In the genomic region with DNA sequence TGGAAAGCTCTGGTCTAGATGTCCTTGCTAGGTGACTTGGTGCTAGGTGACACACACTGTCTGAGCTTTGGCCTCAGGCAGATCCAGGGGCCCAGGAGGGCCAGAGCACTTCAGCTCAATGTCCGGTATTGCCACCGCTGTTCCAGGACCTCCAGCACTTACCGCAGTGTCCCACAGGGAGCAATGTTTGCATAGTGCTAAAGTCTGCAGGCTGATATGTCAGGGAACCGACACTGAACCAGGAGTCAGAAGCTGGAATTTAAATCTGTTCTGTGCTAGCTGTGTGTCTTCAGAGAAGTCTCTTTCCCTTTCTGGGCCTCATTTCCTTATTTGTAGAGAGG, we compare ENCODE assay signal across 16 cellular contexts. TPM values are rescaled to one million over a fixed set of nuclear protein-coding genes. Genes with fewer than 3 reads are reported as not detected.
A peak's percentile ranks its signal among the peaks of the same experiment; 100 is the strongest.
DNase-seq lines count a peak whose midpoint lies in the region; ATAC-seq, FAIRE-seq and TF ChIP-seq lines count a peak whose summit lies in the region.
"Had no signal": no experiment of that assay in that cellular context is flagged by ENCODE, and none has a peak within 500 bp of the region (broad histone marks: within the 10 kb centered on the region; RNA-seq: fewer than 3 reads in every experiment).

No MANE protein-coding gene starts in this region.

- H3K9me3 Mint-ChIP-seq in neural progenitor cell (no peaks in the 10 kb centered on the region), glutamatergic neuron (ENCODE audit: unreplicated experiment) (peaks cover 4% of the 10 kb centered on the region)
- H3K9me3 Mint-ChIP-seq: GM23338 had no signal

- TF ChIP-seq RAD21 in A549 (conservative IDR thresholded peaks at IDR 0.05 in 1 of 2, IDR thresholded peaks at IDR 0.05 in 1 of 2) (no peak), HepG2 (CRISPR knock-in tag; IDR thresholded peaks at IDR 0.05) (peak; percentile 72)

- H3K36me3 ChIP-seq in HepG2 (replicated peaks in 1 of 2; ENCODE audit: control insufficient read depth in 1 of 2, insufficient read depth in 2 of 2, low read length in 2 of 2) (peaks cover 27 to 64% of the 10 kb centered on the region in 2 experiments), neural progenitor cell (peaks cover 7% of the 10 kb centered on the region)

- H3K9me3 ChIP-seq in A549 (no peaks in the 10 kb centered on the region), HepG2 (ENCODE audit: low read length) (no peaks in the 10 kb centered on the region), neural progenitor cell (ENCODE audit: low read depth) (no peaks in the 10 kb centered on the region)
- H3K9me3 ChIP-seq: BE2C had no signal

- H3K27me3 ChIP-seq in HepG2 (ENCODE audit: control insufficient read depth in 1 of 2, insufficient read depth in 2 of 2, low read length in 2 of 2) (no peaks in the 10 kb centered on the region), neural progenitor cell (no peaks in the 10 kb centered on the region)
- H3K27me3 ChIP-seq: BE2C had no signal

- H3K9ac ChIP-seq in HepG2 (ENCODE audit: insufficient read depth, low read depth, low read length): peak overlapping the region; percentile 61
- no peak overlapping the region for H3K9ac ChIP-seq in neural progenitor cell

- in situ Hi-C loops in HepG2 (cut with HindIII; ENCODE audit: extremely low pct_ligation_motif_present, low pct_unique_long_range_greater_than_20kb): no loop called here

- TF ChIP-seq EP300 in A549 (IDR thresholded peaks at IDR 0.05): no peak
- TF ChIP-seq EP300 in HepG2 (IDR thresholded peaks at IDR 0.05; ENCODE audit: low read depth in 2 of 2, low read length in 2 of 2): peak; percentile 65 to 86; a peak in 3 of 4 replicates
- peak; percentile 77 for TF ChIP-seq EP300 in HepG2 (CRISPR knock-in tag; IDR thresholded peaks at IDR 0.05; ENCODE audit: borderline replicate concordance)

- no peaks in the 10 kb centered on the region for H3K27me3 Mint-ChIP-seq in neural progenitor cell (ENCODE audit: insufficient read depth, low read depth)
- H3K27me3 Mint-ChIP-seq in glutamatergic neuron (ENCODE audit: unreplicated experiment): no peaks in the 10 kb centered on the region
- H3K27me3 Mint-ChIP-seq: CD4-positive, alpha-beta memory T cell had no signal

- peaks cover 45% of the 10 kb centered on the region for H3K36me3 Mint-ChIP-seq in neural progenitor cell
- peaks cover 15% of the 10 kb centered on the region for H3K36me3 Mint-ChIP-seq in glutamatergic neuron (ENCODE audit: unreplicated experiment)

- H3K27ac Mint-ChIP-seq in neural progenitor cell (no peak overlapping the region), glutamatergic neuron (ENCODE audit: unreplicated experiment) (no peak overlapping the region)
- H3K27ac Mint-ChIP-seq: CD4-positive, alpha-beta memory T cell; GM23338 had no signal

- no peak for TF ChIP-seq POLR2A in A549 (IDR thresholded peaks at IDR 0.05; ENCODE audit: low read length)
- TF ChIP-seq POLR2A in HepG2 (IDR thresholded peaks at IDR 0.05; ENCODE audit: insufficient read depth in 1 of 2, low read depth in 2 of 2, low read length in 2 of 2): peak; percentile 42 to 63; a peak in 3 of 4 replicates

- peaks cover 7% of the 10 kb centered on the region for H3F3A ChIP-seq in neural progenitor cell (ENCODE audit: low read depth)

- H3K4me1 ChIP-seq in A549 (peaks cover 62% of the 10 kb centered on the region), HepG2 (ENCODE audit: insufficient read depth, low read length) (peaks cover 100% of the 10 kb centered on the region), neural progenitor cell (peaks cover 7% of the 10 kb centered on the region)
- H3K4me1 ChIP-seq: BE2C had no signal

- H3K79me2 ChIP-seq in HepG2 (ENCODE audit: insufficient read depth, low read length) (peaks cover 56% of the 10 kb centered on the region), neural progenitor cell (ENCODE audit: low read depth) (peaks cover 11% of the 10 kb centered on the region)

- WGBS in A549 (ENCODE audit: missing lambda C conversion rate): 4% methylated on average over 2 of the region's 4 CpGs
- 3% methylated on average over 4 of the region's 4 CpGs for WGBS in HepG2 (ENCODE audit: low lambda C conversion rate)

- CTCF ChIA-PET in A549 (lab: Yijun Ruan, JAX) (no interaction called here), RWPE1 (lab: Yijun Ruan, JAX) (no interaction called here), HepG2 (lab: Yijun Ruan, JAX; ENCODE audit: low intra/inter-chr PET ratio, low total read pairs) (interaction anchor here (1.6 kb wide), 1 partner anchor 15 kb away, joined by 3 read pairs; no protein-coding TSS in a partner anchor)

- H4K20me1 ChIP-seq in HepG2 (ENCODE audit: insufficient read depth, low read length) (peaks cover 4% of the 10 kb centered on the region), neural progenitor cell (ENCODE audit: low read depth) (peaks cover 26% of the 10 kb centered on the region)

- H3K4me3 ChIP-seq in A549 (no peak overlapping the region), HepG2 (replicated peaks in 1 of 3; ENCODE audit: insufficient read depth in 1 of 3, low read depth in 2 of 3, low read length in 3 of 3) (0 out of 6 replicates have a peak overlapping the region, but pooled peaks of 1 of the 3 experiments have one; percentile 25), neural progenitor cell (no peak overlapping the region)
- H3K4me3 ChIP-seq: GM12878, GM23338 had no signal

- TF ChIP-seq CTCF in A549 (IDR thresholded peaks at IDR 0.05): no peak
- no peak for TF ChIP-seq CTCF in RWPE1 (conservative IDR thresholded peaks at IDR 0.05; ENCODE audit: low read depth)
- peak; percentile 62 for TF ChIP-seq CTCF in HepG2 (CRISPR knock-in tag; IDR thresholded peaks at IDR 0.05)
- TF ChIP-seq CTCF in neural progenitor cell (IDR thresholded peaks at IDR 0.05): no peak
- no peak for TF ChIP-seq CTCF in glutamatergic neuron (IDR thresholded peaks at IDR 0.05; ENCODE audit: partially characterized antibody, unreplicated experiment)

- H2AFZ ChIP-seq in HepG2 (ENCODE audit: low read length) (no peak overlapping the region), neural progenitor cell (replicated peaks) (no peak overlapping the region)
- H2AFZ ChIP-seq: GM23338 had no signal

- FAIRE-seq in A549 (lab: Jason Lieb, UNC) (no peak), HepG2 (lab: Jason Lieb, UNC) (peak; percentile 94)
- FAIRE-seq: GM12878, GM18507 had no signal

- BruUV-seq in HepG2 (replicated peaks; lab: Mats Ljungman, UMichigan): no TSS peak

- no peaks in the 10 kb centered on the region for H3K4me1 Mint-ChIP-seq in neural progenitor cell
- no peaks in the 10 kb centered on the region for H3K4me1 Mint-ChIP-seq in glutamatergic neuron (ENCODE audit: low read depth, unreplicated experiment)
- H3K4me1 Mint-ChIP-seq: CD4-positive, alpha-beta memory T cell; GM23338 had no signal

- H3K27ac ChIP-seq in A549 (peak overlapping the region; percentile 57 to 75), RWPE1 (peak overlapping the region; percentile 57; the same call in 1 of the 2 replicates), HepG2 (ENCODE audit: extremely low read length, insufficient read depth, low read length) (peak overlapping the region; percentile 90), neural progenitor cell (no peak overlapping the region)
- H3K27ac ChIP-seq: C4-2B had no signal

- no peak overlapping the region for H3K4me3 Mint-ChIP-seq in neural progenitor cell
- no peak overlapping the region for H3K4me3 Mint-ChIP-seq in glutamatergic neuron (ENCODE audit: unreplicated experiment)
- H3K4me3 Mint-ChIP-seq: CD4-positive, alpha-beta memory T cell; GM23338 had no signal

- POLR2A ChIA-PET in A549 (lab: Yijun Ruan, JAX): no interaction called here
- POLR2A ChIA-PET in RWPE1 (lab: Yijun Ruan, JAX; ENCODE audit: low non-redundant PET): no interaction called here
- POLR2A ChIA-PET in HepG2 (lab: Yijun Ruan, JAX): interaction anchor here (0.6 to 6.4 kb wide), 8 partner anchors 10 to 346 kb away, joined by 3 to 364 read pairs (median 5); a partner anchor contains a TSS

- intact Hi-C loops in HepG2 (cut with micrococcal nuclease; ENCODE audit: unreplicated experiment): loop anchor here (5.0 kb wide), 1 partner anchor 155 kb away; no protein-coding TSS in a partner anchor

- DNase-seq in A549 (ENCODE audit: low read depth in 1 of 2, low spot score in 1 of 2): no peak
- no peak for DNase-seq in RWPE1 (ENCODE audit: low spot score)
- DNase-seq in HepG2 (ENCODE audit: low spot score): peak; percentile 96
- peak; percentile 68 for DNase-seq in mesenteric fat pad (ENCODE audit: low spot score)
- no peak for DNase-seq in neural progenitor cell (ENCODE audit: low spot score)
- DNase-seq in glutamatergic neuron: no peak
- DNase-seq: BE2C; CD4-positive, alpha-beta memory T cell; DMS79; H7 had no signal

- peak in 1 of 2 experiments; percentile 37; a peak in 3 of 6 replicates for ATAC-seq in A549
- peak; percentile 82 for ATAC-seq in HepG2
- ATAC-seq in GM21528 (IDR thresholded peaks at IDR 0.05; ENCODE audit: low FRiP score, unreplicated experiment): no peak
- ATAC-seq in GM19463 (IDR thresholded peaks at IDR 0.05; ENCODE audit: unreplicated experiment): no peak
- ATAC-seq: GM12878, GM23338 had no signal

- H3K4me2 ChIP-seq in A549 (peak overlapping the region; percentile 72), HepG2 (ENCODE audit: low read depth, low read length) (peak overlapping the region; percentile 66), neural progenitor cell (no peak overlapping the region)
- H3K4me2 ChIP-seq: GM23338 had no signal

RNA-seq across cellular contexts. Expression of a gene that starts 19.3 kb away (rescaled TPM):
- polyA plus RNA-seq in A549 (2011; rRNA removed): 29.9 and 60.3 TPM in 2 replicates
- 18.5 and 20.6 TPM in 2 replicates for polyA plus RNA-seq in A549 (2012; cell fraction: cytosol; rRNA removed)
- polyA plus RNA-seq in A549 (2012; cell fraction: nucleus; rRNA removed): 32.5 and 39.4 TPM in 2 replicates
- 20.4 to 33.3 TPM (median 30.2 TPM) in 3 replicates for polyA plus RNA-seq in A549 (2017; fragmentation: RNase III; extraction: RNeasy Plus Mini Kit Qiagen cat#74134 plus additional on column Dnase treatment)
- polyA minus RNA-seq in A549 (2011; rRNA and poly(A)+ RNA removed): 126 and 134 TPM in 2 replicates
- total RNA-seq in HepG2 (2016; rRNA removed; fragmentation: Illumina TruSeq; extraction: Trizol): 250 and 448 TPM in 2 replicates
- total RNA-seq in HepG2 (2016; cell fraction: cytosol; rRNA removed; fragmentation: Illumina TruSeq; extraction: Trizol; ENCODE audit: low read depth): 49.9 and 51.0 TPM in 2 replicates
- total RNA-seq in HepG2 (2016; cell fraction: insoluble cytoplasmic fraction; rRNA removed; fragmentation: Illumina TruSeq; extraction: Trizol): 228 and 439 TPM in 2 replicates
- total RNA-seq in HepG2 (2016; cell fraction: membrane; rRNA removed; fragmentation: Illumina TruSeq; extraction: Trizol): 153 and 157 TPM in 2 replicates
- total RNA-seq in HepG2 (2016; cell fraction: nucleus; rRNA removed; fragmentation: Illumina TruSeq; extraction: Trizol): 410 and 468 TPM in 2 replicates
- 374 and 484 TPM in 2 replicates for polyA plus RNA-seq in HepG2 (2011; rRNA removed)
- 348 and 453 TPM in 2 replicates for polyA plus RNA-seq in HepG2 (2011; cell fraction: cytosol; rRNA removed)
- 376 and 486 TPM in 2 replicates for polyA plus RNA-seq in HepG2 (2011; cell fraction: nucleus; rRNA removed)
- polyA plus RNA-seq in HepG2 (2012): 453 and 672 TPM in 2 replicates
- polyA plus RNA-seq in HepG2 (2016; cell fraction: cytosol; fragmentation: Illumina TruSeq; extraction: Trizol; ENCODE audit: low read depth): 36.9 and 39.3 TPM in 2 replicates
- 202 and 215 TPM in 2 replicates for polyA plus RNA-seq in HepG2 (2016; cell fraction: insoluble cytoplasmic fraction; fragmentation: Illumina TruSeq; extraction: Trizol; ENCODE audit: low read depth)
- polyA plus RNA-seq in HepG2 (2016; cell fraction: membrane; fragmentation: Illumina TruSeq; extraction: Trizol; ENCODE audit: low read depth): 86.7 and 89.8 TPM in 2 replicates
- polyA plus RNA-seq in HepG2 (2016; cell fraction: nucleus; fragmentation: Illumina TruSeq; extraction: Trizol; ENCODE audit: insufficient read depth, low read depth): 516 and 527 TPM in 2 replicates
- polyA minus RNA-seq in HepG2 (2011; rRNA and poly(A)+ RNA removed; ENCODE audit: low replicate concordance): 777 and 2,246 TPM in 2 replicates
- polyA minus RNA-seq in HepG2 (2011; cell fraction: cytosol; rRNA and poly(A)+ RNA removed): 316 and 502 TPM in 2 replicates
- polyA minus RNA-seq in HepG2 (2011; cell fraction: nucleus; rRNA and poly(A)+ RNA removed): 197 and 218 TPM in 2 replicates
- total RNA-seq in mesenteric fat pad: 115 TPM
- total RNA-seq in neural progenitor cell (ENCODE audit: low replicate concordance): 94.5 and 147 TPM in 2 replicates
- 284 TPM for total RNA-seq in glutamatergic neuron (ENCODE audit: unreplicated experiment)

Comparison
In these comparisons a context has a peak if more than half of its experiments do, and no peak if none do; other contexts are left out.
1. DNase-seq: peak in HepG2 (single experiment) and mesenteric fat pad (single experiment); none in A549 (0 of 2), RWPE1 (single experiment), neural progenitor cell (single experiment) and glutamatergic neuron (single experiment).